ENCODE assay signal across 24 cellular contexts in the genomic region with DNA sequence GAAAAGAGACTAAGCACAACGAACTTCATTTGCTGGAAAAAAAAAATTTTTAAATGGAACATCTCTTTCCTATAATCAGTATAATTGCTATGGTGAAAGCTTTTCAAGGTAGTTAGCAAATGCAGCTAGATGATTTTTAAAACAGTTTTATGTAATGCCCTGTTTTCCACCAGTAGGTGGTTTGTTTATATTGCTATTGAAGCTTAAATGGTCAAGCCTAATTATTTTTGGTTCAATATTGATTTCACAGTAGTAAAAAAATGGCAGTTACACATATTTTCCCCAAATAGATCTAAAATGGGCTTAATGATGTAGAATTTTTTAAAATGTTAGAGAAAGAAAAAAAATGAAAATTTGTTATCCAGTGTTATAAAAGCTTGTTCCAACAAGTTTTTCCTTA.
DNase-seq lines count a peak whose midpoint lies in the region; ATAC-seq and TF ChIP-seq lines count a peak whose summit lies in the region.
"Had no signal": no experiment of that assay in that cellular context is flagged by ENCODE, and none has a peak within 500 bp of the region (broad histone marks: within the 10 kb centered on the region; RNA-seq: fewer than 3 reads in every experiment).

No MANE protein-coding gene starts in this region.

- no peaks in the 10 kb centered on the region for H3K36me3 Mint-ChIP-seq in neural crest cell (ENCODE audit: low read depth)
- H3K36me3 Mint-ChIP-seq: activated naive CD4-positive, alpha-beta T cell treated with anti-CD3 and anti-CD28 coated beads, Interleukin-2, amount 50 U/mL, for 24 hours; CD8-positive, alpha-beta T cell; T-cell had no signal

- no peaks in the 10 kb centered on the region for H3K79me2 ChIP-seq in OCI-LY3 (ENCODE audit: low read length)

- H3K9ac ChIP-seq in OCI-LY3 (ENCODE audit: low read length), result no peak overlapping the region

- H3K27me3 Mint-ChIP-seq in neural crest cell (ENCODE audit: low read depth), result no peaks in the 10 kb centered on the region
- H3K27me3 Mint-ChIP-seq: activated naive CD4-positive, alpha-beta T cell treated with anti-CD3 and anti-CD28 coated beads, Interleukin-2, amount 50 U/mL, for 24 hours; T-cell had no signal

- no peak overlapping the region for H3K27ac ChIP-seq in OCI-LY3 (ENCODE audit: low read length)
- H3K27ac ChIP-seq: left ventricle myocardium inferior, psoas muscle had no signal

- H4K20me1 ChIP-seq in OCI-LY3 (ENCODE audit: insufficient read depth, low read length), result no peaks in the 10 kb centered on the region

- ATAC-seq in left lobe of liver, result no peak
- ATAC-seq: CD8-positive, alpha-beta T cell; K562; psoas muscle; T-cell had no signal

- no peaks in the 10 kb centered on the region for H3K4me1 ChIP-seq in OCI-LY3 (ENCODE audit: low read length)
- H3K4me1 ChIP-seq: left ventricle myocardium inferior, psoas muscle had no signal

- H3K4me2 ChIP-seq in OCI-LY3 (ENCODE audit: low read length), result no peak overlapping the region

- peaks cover 17% of the 10 kb centered on the region for H3K4me1 Mint-ChIP-seq in neural crest cell
- H3K4me1 Mint-ChIP-seq: activated naive CD4-positive, alpha-beta T cell treated with anti-CD3 and anti-CD28 coated beads, Interleukin-2, amount 50 U/mL, for 24 hours; nephron progenitor cell; T-cell had no signal

- peak overlapping the region; percentile 37; the same call in 1 of the 2 replicates for H2AFZ ChIP-seq in OCI-LY3 (ENCODE audit: low read depth, low read length)

- H3K9me3 Mint-ChIP-seq in neural crest cell, result no peaks in the 10 kb centered on the region
- H3K9me3 Mint-ChIP-seq: activated naive CD4-positive, alpha-beta T cell treated with anti-CD3 and anti-CD28 coated beads, Interleukin-2, amount 50 U/mL, for 24 hours; nephron progenitor cell had no signal

- H3K4me3 Mint-ChIP-seq in neural crest cell, result no peak overlapping the region
- H3K4me3 Mint-ChIP-seq: activated naive CD4-positive, alpha-beta T cell treated with anti-CD3 and anti-CD28 coated beads, Interleukin-2, amount 50 U/mL, for 24 hours; CD8-positive, alpha-beta T cell; nephron progenitor cell; T-cell had no signal

- TF ChIP-seq CTCF in OCI-LY3 (IDR thresholded peaks at IDR 0.05; ENCODE audit: low read depth, low read length) (peak; percentile 18; the same call in 1 of the 2 replicates), neural crest cell (conservative IDR thresholded peaks at IDR 0.05) (peak; percentile 53)

- no peak overlapping the region for H3K27ac Mint-ChIP-seq in neural crest cell (ENCODE audit: unreplicated experiment)
- H3K27ac Mint-ChIP-seq: activated naive CD4-positive, alpha-beta T cell treated with anti-CD3 and anti-CD28 coated beads, Interleukin-2, amount 50 U/mL, for 24 hours; CD8-positive, alpha-beta T cell; nephron progenitor cell; T-cell had no signal

- no peaks in the 10 kb centered on the region for H3K36me3 ChIP-seq in OCI-LY3 (replicated peaks; ENCODE audit: low read depth, low read length)
- H3K36me3 ChIP-seq: left ventricle myocardium inferior had no signal

- DNase-seq in COR-L47 (lab: John Stamatoyannopoulos, UW), result peak; percentile 54
- DNase-seq in NAMALWA (ENCODE audit: low spot score), result peak; percentile 9
- DNase-seq in neural crest cell (ENCODE audit: low read depth, low spot score), result no peak
- DNase-seq in left lobe of liver (ENCODE audit: low spot score), result no peak
- DNase-seq in activated naive CD4-positive, alpha-beta T cell (lab: John Stamatoyannopoulos, UW), result no peak
- no peak for DNase-seq in NOMO-1 (lab: John Stamatoyannopoulos, UW; ENCODE audit: unreplicated experiment in 2 of 2)
- DNase-seq: activated CD4-positive, alpha-beta T cell treated with anti-CD3 and anti-CD28 coated beads for 4 hours; activated T-cell treated with anti-CD3 and anti-CD28 coated beads, Interleukin-2, amount 50 U/mL, for 48 hours; anterior cingulate cortex; caudate nucleus; CD8-positive, alpha-beta T cell; erythroblast; foreskin fibroblast; left ventricle myocardium inferior; NCI-H2107; NCI-H524 treated with DMSO at 0.1 percent for 48 hours; nephron progenitor cell; psoas muscle; SHP77; substantia nigra; T-cell had no signal

- H3K27me3 ChIP-seq in OCI-LY3 (ENCODE audit: low read depth, low read length), result no peaks in the 10 kb centered on the region

- no peaks in the 10 kb centered on the region for H3K9me3 ChIP-seq in OCI-LY3 (ENCODE audit: insufficient read depth, low read length)
- H3K9me3 ChIP-seq: left ventricle myocardium inferior, psoas muscle had no signal

- no peak overlapping the region for H3K4me3 ChIP-seq in OCI-LY3 (ENCODE audit: low read length)
- H3K4me3 ChIP-seq: K562, left ventricle myocardium inferior, psoas muscle had no signal

Comparison
In these comparisons a context has a peak if more than half of its experiments do, and no peak if none do; other contexts are left out.
1. DNase-seq: peak in COR-L47 (single experiment) and NAMALWA (single experiment); none in neural crest cell (single experiment), left lobe of liver (single experiment), activated naive CD4-positive, alpha-beta T cell (0 of 4) and NOMO-1 (0 of 2).